In the genomic region with DNA sequence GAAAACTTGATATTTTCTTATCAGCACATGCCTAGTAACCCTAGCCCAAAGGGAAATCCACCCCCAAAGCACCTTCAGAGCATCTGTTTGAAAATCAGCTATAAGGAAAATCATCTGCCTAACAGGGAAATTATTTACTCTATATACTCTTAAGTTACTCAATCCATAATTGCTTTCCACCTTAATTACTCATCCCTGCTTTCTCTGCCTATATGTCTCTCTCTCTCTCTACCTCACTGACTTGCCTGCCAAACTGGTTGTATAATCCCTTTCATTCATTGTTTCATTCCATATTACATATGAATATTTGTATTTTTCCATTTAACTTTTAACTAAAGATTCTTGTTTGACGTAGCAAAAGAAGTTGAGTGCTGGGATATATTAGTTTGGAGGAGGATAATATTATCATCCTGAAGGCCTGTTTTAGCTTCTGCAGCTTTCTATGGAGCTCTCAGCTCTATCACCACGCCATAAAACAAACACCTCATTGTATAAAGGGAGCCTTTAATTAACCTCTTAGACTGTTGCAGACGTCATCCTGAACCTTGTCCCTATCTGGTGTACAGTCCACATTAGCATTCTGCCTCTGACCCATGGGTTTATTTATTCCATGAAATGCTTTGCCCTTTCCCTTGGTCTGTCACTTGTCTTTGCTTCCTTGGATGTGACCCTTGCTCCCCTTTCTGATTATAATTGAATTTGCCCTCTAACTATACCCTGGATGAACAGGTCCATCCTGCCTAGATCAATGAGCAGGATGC, we compare ENCODE assay signal across 16 cellular contexts.
DNase-seq lines count a peak whose midpoint lies in the region; TF ChIP-seq lines count a peak whose summit lies in the region.
"Had no signal": no experiment of that assay in that cellular context is flagged by ENCODE, and none has a peak within 500 bp of the region (broad histone marks: within the 10 kb centered on the region; RNA-seq: fewer than 3 reads in every experiment).

No MANE protein-coding gene starts in this region.

- WGBS in liver, result 50% methylated on average over 3 of the region's 3 CpGs

- H3K27ac Mint-ChIP-seq in nephron progenitor cell, result no peak overlapping the region
- H3K27ac Mint-ChIP-seq: B cell; CD4-positive, alpha-beta T cell had no signal

- intact Hi-C loops in colonic mucosa (cut with DNase I), result no loop called here

- H3K27ac ChIP-seq in colonic mucosa, result no peak overlapping the region
- H3K27ac ChIP-seq in liver (ENCODE audit: low read depth in 1 of 2, low read length in 2 of 2), result no peak overlapping the region

- DNase-seq in NCI-H2029 (lab: John Stamatoyannopoulos, UW), result peak; percentile 29
- peak; percentile 68 to 75 for DNase-seq in NCI-H526 (lab: John Stamatoyannopoulos, UW)
- peak; percentile 30 for DNase-seq in colonic mucosa
- DNase-seq in DMS 273 treated with DMSO at 0.1 percent for 48 hours (lab: John Stamatoyannopoulos, UW), result no peak
- no peak for DNase-seq in nephron progenitor cell
- no peak for DNase-seq in AG20443 (ENCODE audit: low spot score)
- no peak for DNase-seq in CD1c-positive myeloid dendritic cell (ENCODE audit: extremely low spot score)
- DNase-seq: ACHN; Calu3; CD4-positive, alpha-beta T cell; DMS79; NCI-H1694 treated with DMSO at 0.1 percent for 48 hours; SHP77 had no signal

- H3K36me3 ChIP-seq in colonic mucosa, result no peaks in the 10 kb centered on the region
- no peaks in the 10 kb centered on the region for H3K36me3 ChIP-seq in liver (ENCODE audit: control insufficient read depth in 4 of 4, insufficient read depth in 3 of 4, low read depth in 1 of 4, low read length in 3 of 4)
- H3K36me3 ChIP-seq: HAP-1 had no signal

- no peak overlapping the region for H3K9ac ChIP-seq in colonic mucosa (ENCODE audit: low read depth in 2 of 2, low read length in 2 of 2)
- no peak overlapping the region for H3K9ac ChIP-seq in liver (ENCODE audit: low read depth in 1 of 2, low read length in 2 of 2)

- peak in 1 of 2 donors; percentile 13 for TF ChIP-seq RAD21 in liver (IDR thresholded peaks at IDR 0.05)

- no peak overlapping the region for H3K4me3 Mint-ChIP-seq in nephron progenitor cell
- H3K4me3 Mint-ChIP-seq: B cell; CD4-positive, alpha-beta T cell had no signal

- no peaks in the 10 kb centered on the region for H3K9me3 Mint-ChIP-seq in nephron progenitor cell
- H3K9me3 Mint-ChIP-seq: CD4-positive, alpha-beta T cell had no signal

- H3K4me3 ChIP-seq in colonic mucosa (no peak overlapping the region), liver (ENCODE audit: low read depth in 1 of 3, low read length in 3 of 3) (no peak overlapping the region)
- H3K4me3 ChIP-seq: HAP-1 had no signal

- TF ChIP-seq CTCF in colonic mucosa (IDR thresholded peaks at IDR 0.05) (no peak), liver (IDR thresholded peaks at IDR 0.05; ENCODE audit: low read depth, low read length, missing input control) (no peak), nephron progenitor cell (IDR thresholded peaks at IDR 0.05) (no peak)

- H3K36me3 Mint-ChIP-seq in nephron progenitor cell (ENCODE audit: low read depth), result no peaks in the 10 kb centered on the region

- H3K4me1 ChIP-seq in colonic mucosa, result no peaks in the 10 kb centered on the region
- peaks cover 0 to 4% (median 0%) of the 10 kb centered on the region in 4 donors for H3K4me1 ChIP-seq in liver (ENCODE audit: control insufficient read depth in 4 of 4, insufficient read depth in 4 of 4, low read length in 3 of 4)
- H3K4me1 ChIP-seq: HAP-1 had no signal

- peaks cover 9% of the 10 kb centered on the region for H3K27me3 Mint-ChIP-seq in nephron progenitor cell (ENCODE audit: low read depth, poor library complexity)
- H3K27me3 Mint-ChIP-seq: CD4-positive, alpha-beta T cell had no signal

- H3K9me3 ChIP-seq in colonic mucosa (no peaks in the 10 kb centered on the region), liver (ENCODE audit: control insufficient read depth in 4 of 4, low read length in 3 of 4) (no peaks in the 10 kb centered on the region)
- H3K9me3 ChIP-seq: HAP-1 had no signal

- peaks cover 11% of the 10 kb centered on the region for H3K4me1 Mint-ChIP-seq in nephron progenitor cell
- H3K4me1 Mint-ChIP-seq: B cell had no signal

- H3K27me3 ChIP-seq in colonic mucosa (no peaks in the 10 kb centered on the region), liver (ENCODE audit: control insufficient read depth in 4 of 4, insufficient read depth in 4 of 4, low read length in 3 of 4) (no peaks in the 10 kb centered on the region)

TF ChIP-seq in liver, 16 proteins besides CTCF, POLR2A, EP300 and RAD21:
- TF ChIP-seq, protein P1, sequence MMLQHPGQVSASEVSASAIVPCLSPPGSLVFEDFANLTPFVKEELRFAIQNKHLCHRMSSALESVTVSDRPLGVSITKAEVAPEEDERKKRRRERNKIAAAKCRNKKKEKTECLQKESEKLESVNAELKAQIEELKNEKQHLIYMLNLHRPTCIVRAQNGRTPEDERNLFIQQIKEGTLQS (IDR thresholded peaks at IDR 0.05), result no peak
- TF ChIP-seq GABPA (IDR thresholded peaks at IDR 0.05 in 1 of 2, conservative IDR thresholded peaks at IDR 0.05 in 1 of 2), result peak in 1 of 2 donors; percentile 14
- no peak for TF ChIP-seq MAX (IDR thresholded peaks at IDR 0.05)
- peak; percentile 84 for TF ChIP-seq HNF4G (IDR thresholded peaks at IDR 0.05)
- peak in 1 of 2 donors; percentile 44 for TF ChIP-seq JUND (IDR thresholded peaks at IDR 0.05)
- no peak for TF ChIP-seq FOXA2 (IDR thresholded peaks at IDR 0.05)
- peak; percentile 93 to 94 for TF ChIP-seq HNF4A (conservative IDR thresholded peaks at IDR 0.05)
- no peak for TF ChIP-seq EGR1 (IDR thresholded peaks at IDR 0.05; ENCODE audit: low read depth in 2 of 2)
- TF ChIP-seq RXRA (IDR thresholded peaks at IDR 0.05), result peak; percentile 75 to 76
- TF ChIP-seq YY1 (IDR thresholded peaks at IDR 0.05), result no peak
- TF ChIP-seq FOXA1 (IDR thresholded peaks at IDR 0.05), result peak; percentile 18
- peak; percentile 81 for TF ChIP-seq SP1 (IDR thresholded peaks at IDR 0.05)
- TF ChIP-seq, protein P2, sequence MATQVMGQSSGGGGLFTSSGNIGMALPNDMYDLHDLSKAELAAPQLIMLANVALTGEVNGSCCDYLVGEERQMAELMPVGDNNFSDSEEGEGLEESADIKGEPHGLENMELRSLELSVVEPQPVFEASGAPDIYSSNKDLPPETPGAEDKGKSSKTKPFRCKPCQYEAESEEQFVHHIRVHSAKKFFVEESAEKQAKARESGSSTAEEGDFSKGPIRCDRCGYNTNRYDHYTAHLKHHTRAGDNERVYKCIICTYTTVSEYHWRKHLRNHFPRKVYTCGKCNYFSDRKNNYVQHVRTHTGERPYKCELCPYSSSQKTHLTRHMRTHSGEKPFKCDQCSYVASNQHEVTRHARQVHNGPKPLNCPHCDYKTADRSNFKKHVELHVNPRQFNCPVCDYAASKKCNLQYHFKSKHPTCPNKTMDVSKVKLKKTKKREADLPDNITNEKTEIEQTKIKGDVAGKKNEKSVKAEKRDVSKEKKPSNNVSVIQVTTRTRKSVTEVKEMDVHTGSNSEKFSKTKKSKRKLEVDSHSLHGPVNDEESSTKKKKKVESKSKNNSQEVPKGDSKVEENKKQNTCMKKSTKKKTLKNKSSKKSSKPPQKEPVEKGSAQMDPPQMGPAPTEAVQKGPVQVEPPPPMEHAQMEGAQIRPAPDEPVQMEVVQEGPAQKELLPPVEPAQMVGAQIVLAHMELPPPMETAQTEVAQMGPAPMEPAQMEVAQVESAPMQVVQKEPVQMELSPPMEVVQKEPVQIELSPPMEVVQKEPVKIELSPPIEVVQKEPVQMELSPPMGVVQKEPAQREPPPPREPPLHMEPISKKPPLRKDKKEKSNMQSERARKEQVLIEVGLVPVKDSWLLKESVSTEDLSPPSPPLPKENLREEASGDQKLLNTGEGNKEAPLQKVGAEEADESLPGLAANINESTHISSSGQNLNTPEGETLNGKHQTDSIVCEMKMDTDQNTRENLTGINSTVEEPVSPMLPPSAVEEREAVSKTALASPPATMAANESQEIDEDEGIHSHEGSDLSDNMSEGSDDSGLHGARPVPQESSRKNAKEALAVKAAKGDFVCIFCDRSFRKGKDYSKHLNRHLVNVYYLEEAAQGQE (IDR thresholded peaks at IDR 0.05), result no peak
- TF ChIP-seq TAF1 (conservative IDR thresholded peaks at IDR 0.05), result no peak

Comparison
In these comparisons a context has a peak if more than half of its experiments do, and no peak if none do; other contexts are left out.
1. DNase-seq: peak in NCI-H2029 (single experiment), NCI-H526 (2 of 2) and colonic mucosa (single experiment); none in DMS 273 treated with DMSO at 0.1 percent for 48 hours (single experiment), nephron progenitor cell (single experiment), AG20443 (single experiment) and CD1c-positive myeloid dendritic cell (single experiment).